ENCODE assay signal across 22 cellular contexts in genomic region chr10:98144985-98145384, GRCh38.
"Had no signal": no experiment of that assay in that cellular context is flagged by ENCODE, and none has a peak within 500 bp of the region (broad histone marks: within the 10 kb centered on the region; RNA-seq: fewer than 3 reads in every experiment).

No MANE protein-coding gene starts in this region.

- H3K9me3 ChIP-seq: ovary, right lobe of liver, suprapubic skin had no signal

- H3K27me3 ChIP-seq: heart left ventricle, ovary, right lobe of liver, stomach, suprapubic skin, transverse colon, uterus had no signal

- DNase-seq: activated gamma-delta T cell treated with Interleukin-2 at 50 U/mL for 16 hours; activated naive CD8-positive, alpha-beta T cell treated with anti-CD3 and anti-CD28 coated beads for 36 hours; activated T-cell treated with anti-CD3 and anti-CD28 coated beads, Interleukin-2, amount 50 U/mL, for 1 hour; amniotic stem cell; cortex of kidney; heart left ventricle; islet precursor cell; left colon; mammary epithelial cell; midbrain; natural killer cell; ovary; psoas muscle; right lobe of liver; stomach; transverse colon; uterus had no signal

- H3K4me3 Mint-ChIP-seq: activated naive CD8-positive, alpha-beta T cell treated with anti-CD3 and anti-CD28 coated beads for 36 hours; natural killer cell; stimulated activated memory B cell treated with anti-CD40 and anti-IgM and Interleukin-4, amounts not matched to agents 10 μg/mL and 1 μg/mL and 100 μg/mL, for 72 hours had no signal

- H3K4me3 ChIP-seq: heart left ventricle, ovary, psoas muscle, right lobe of liver, skin epidermis, stomach, suprapubic skin, transverse colon, uterus had no signal

- H3K27ac ChIP-seq: epithelial cell of prostate, heart left ventricle, ovary, psoas muscle, right lobe of liver, skin epidermis, stomach, suprapubic skin, transverse colon, uterus had no signal

- H3K36me3 ChIP-seq: heart left ventricle, ovary, right lobe of liver, stomach, suprapubic skin, transverse colon, uterus had no signal

- H3K4me1 ChIP-seq: uterus had no signal

- ATAC-seq: left colon; natural killer cell; psoas muscle; right lobe of liver; stimulated activated memory B cell treated with anti-CD40 and anti-IgM and Interleukin-4, amounts not matched to agents 10 μg/mL and 1 μg/mL and 100 μg/mL, for 72 hours had no signal

- FAIRE-seq: TTC549 had no signal

- H3K27me3 Mint-ChIP-seq: activated naive CD8-positive, alpha-beta T cell treated with anti-CD3 and anti-CD28 coated beads for 36 hours; stimulated activated memory B cell treated with anti-CD40 and anti-IgM and Interleukin-4, amounts not matched to agents 10 μg/mL and 1 μg/mL and 100 μg/mL, for 72 hours had no signal

- H3K27ac Mint-ChIP-seq: activated naive CD8-positive, alpha-beta T cell treated with anti-CD3 and anti-CD28 coated beads for 36 hours; natural killer cell; stimulated activated memory B cell treated with anti-CD40 and anti-IgM and Interleukin-4, amounts not matched to agents 10 μg/mL and 1 μg/mL and 100 μg/mL, for 72 hours had no signal
